In genomic region chr10:122019414-122019975, GRCh38 we compare ENCODE assay signal across 10 cellular contexts. TPM values are rescaled to one million over a fixed set of nuclear protein-coding genes. Genes with fewer than 3 reads are reported as not detected.
DNase-seq lines count a peak whose midpoint lies in the region; ATAC-seq, FAIRE-seq and TF ChIP-seq lines count a peak whose summit lies in the region.
"Had no signal": no experiment of that assay in that cellular context is flagged by ENCODE, and none has a peak within 500 bp of the region (broad histone marks: within the 10 kb centered on the region; RNA-seq: fewer than 3 reads in every experiment).

No MANE protein-coding gene starts in this region.

- H3K27me3 Mint-ChIP-seq in natural killer cell treated with Interleukin-12 subunit alpha and Interleukin-12 subunit beta and Interleukin-15 and Interleukin-18, amount 100 ng/mL, for 72 hours: peaks cover 0 to 12% of the 10 kb centered on the region in 2 donors

- no peaks in the 10 kb centered on the region for H3K36me3 Mint-ChIP-seq in natural killer cell treated with Interleukin-12 subunit alpha and Interleukin-12 subunit beta and Interleukin-15 and Interleukin-18, amount 100 ng/mL, for 72 hours
- H3K36me3 Mint-ChIP-seq: naive thymus-derived CD4-positive, alpha-beta T cell had no signal

- TF ChIP-seq POLR2A in GM12892 (IDR thresholded peaks at IDR 0.05; ENCODE audit: low read depth, low read length): no peak

- H4K8ac ChIP-seq in mesendoderm (ENCODE audit: low read depth, low read length): no peak overlapping the region

- H3K27ac Mint-ChIP-seq in natural killer cell treated with Interleukin-12 subunit alpha and Interleukin-12 subunit beta and Interleukin-15 and Interleukin-18, amount 100 ng/mL, for 72 hours: no peak overlapping the region
- H3K27ac Mint-ChIP-seq: dendritic cell treated with granulocyte-macrophage colony-stimulating factor and Interleukin-4, amounts not matched to agents 40 ng/mL and 50 ng/mL, for 4 days; naive thymus-derived CD4-positive, alpha-beta T cell had no signal

- no peaks in the 10 kb centered on the region for H3K9me3 Mint-ChIP-seq in natural killer cell treated with Interleukin-12 subunit alpha and Interleukin-12 subunit beta and Interleukin-15 and Interleukin-18, amount 100 ng/mL, for 72 hours
- H3K9me3 Mint-ChIP-seq: dendritic cell treated with granulocyte-macrophage colony-stimulating factor and Interleukin-4, amounts not matched to agents 40 ng/mL and 50 ng/mL, for 4 days had no signal

- H3K36me3 ChIP-seq in ectodermal cell (ENCODE audit: control insufficient read depth, insufficient read depth, low read length) (no peaks in the 10 kb centered on the region), mesendoderm (ENCODE audit: control insufficient read depth, insufficient read depth, low read length) (no peaks in the 10 kb centered on the region)

- no peak overlapping the region for H2BK120ac ChIP-seq in mesendoderm (ENCODE audit: low read depth, low read length)

- H3K9me3 ChIP-seq in ectodermal cell (ENCODE audit: control insufficient read depth, low read length): no peaks in the 10 kb centered on the region

- no peak overlapping the region for H3K18ac ChIP-seq in mesendoderm (ENCODE audit: low read length)

- no peak overlapping the region for H2AK5ac ChIP-seq in mesendoderm (ENCODE audit: low read length)

- FAIRE-seq in GM12892 (lab: Jason Lieb, UNC): no peak

- no peaks in the 10 kb centered on the region for H3K4me1 Mint-ChIP-seq in natural killer cell treated with Interleukin-12 subunit alpha and Interleukin-12 subunit beta and Interleukin-15 and Interleukin-18, amount 100 ng/mL, for 72 hours (ENCODE audit: low read depth in 2 of 2)
- H3K4me1 Mint-ChIP-seq: naive thymus-derived CD4-positive, alpha-beta T cell had no signal

- no peak overlapping the region for H2BK15ac ChIP-seq in mesendoderm (replicated peaks; ENCODE audit: low read depth)

- no peak overlapping the region for H3K9ac ChIP-seq in mesendoderm (ENCODE audit: low read length)

- ATAC-seq in Right ventricle myocardium inferior: peak; percentile 22
- ATAC-seq in natural killer cell treated with Interleukin-12 subunit alpha and Interleukin-12 subunit beta and Interleukin-15 and Interleukin-18, amount 100 ng/mL, for 72 hours: no peak
- ATAC-seq in HG02884 (IDR thresholded peaks at IDR 0.05; ENCODE audit: unreplicated experiment): no peak
- no peak for ATAC-seq in GM18868 (IDR thresholded peaks at IDR 0.05; ENCODE audit: unreplicated experiment)
- ATAC-seq: naive thymus-derived CD4-positive, alpha-beta T cell had no signal

- WGBS in ectodermal cell, 2 experiments: 52 to 61% methylated on average over 24 of the region's 24 CpGs
- WGBS in mesendoderm (ENCODE audit: extremely low coverage, insufficient coverage, low lambda C conversion rate): no CpG with 5 or more reads among the region's 24 CpGs

- no peak overlapping the region for H3K4ac ChIP-seq in mesendoderm (ENCODE audit: low read depth, low read length)

- H3K4me3 ChIP-seq in ectodermal cell (ENCODE audit: insufficient read depth, low read depth, low read length): peak overlapping the region; percentile 21
- no peak overlapping the region for H3K4me3 ChIP-seq in mesendoderm (ENCODE audit: low read length)

- DNase-seq in Right ventricle myocardium inferior (ENCODE audit: missing footprints) (no peak), cardiac septum (ENCODE audit: low spot score) (no peak), mesendoderm (peak; percentile 28), GM12892 (ENCODE audit: insufficient read length) (no peak)
- DNase-seq in natural killer cell treated with Interleukin-12 subunit alpha and Interleukin-12 subunit beta and Interleukin-15 and Interleukin-18, amount 100 ng/mL, for 72 hours (ENCODE audit: low spot score): no peak
- DNase-seq: naive thymus-derived CD4-positive, alpha-beta T cell had no signal

- no peak overlapping the region for H4K5ac ChIP-seq in mesendoderm (ENCODE audit: low read length)

- H3K4me2 ChIP-seq in mesendoderm (ENCODE audit: low read length): no peak overlapping the region

- H3K4me1 ChIP-seq in ectodermal cell (ENCODE audit: control insufficient read depth, insufficient read depth, low read length): peaks cover 22% of the 10 kb centered on the region
- H3K4me1 ChIP-seq in mesendoderm (ENCODE audit: control insufficient read depth, low read depth, low read length): peaks cover 2% of the 10 kb centered on the region

- no peaks in the 10 kb centered on the region for H3K79me1 ChIP-seq in mesendoderm (ENCODE audit: low read length)

- peak overlapping the region; percentile 83 for H3K27ac ChIP-seq in ectodermal cell (ENCODE audit: insufficient read depth, low read depth, low read length, poor library complexity, severe bottlenecking)
- H3K27ac ChIP-seq in mesendoderm (ENCODE audit: low read depth, low read length): no peak overlapping the region

- no peak overlapping the region for H3K4me3 Mint-ChIP-seq in natural killer cell treated with Interleukin-12 subunit alpha and Interleukin-12 subunit beta and Interleukin-15 and Interleukin-18, amount 100 ng/mL, for 72 hours
- H3K4me3 Mint-ChIP-seq: dendritic cell treated with granulocyte-macrophage colony-stimulating factor and Interleukin-4, amounts not matched to agents 40 ng/mL and 50 ng/mL, for 4 days; naive thymus-derived CD4-positive, alpha-beta T cell had no signal

- intact Hi-C loops in Right ventricle myocardium inferior (cut with DNase I): no loop called here
- intact Hi-C loops in cardiac septum (cut with DNase I): no loop called here

- H3K27me3 ChIP-seq in ectodermal cell (ENCODE audit: control insufficient read depth, insufficient read depth, low read length, poor library complexity, severe bottlenecking) (no peaks in the 10 kb centered on the region), mesendoderm (ENCODE audit: insufficient read depth, low read length, poor library complexity) (no peaks in the 10 kb centered on the region)

- no peak overlapping the region for H2BK5ac ChIP-seq in mesendoderm (ENCODE audit: low read length)

- peak overlapping the region; percentile 68 for H3K56ac ChIP-seq in mesendoderm (ENCODE audit: low read length)

- no peak overlapping the region for H3K23ac ChIP-seq in mesendoderm (ENCODE audit: low read length)

- no peaks in the 10 kb centered on the region for H3K79me2 ChIP-seq in mesendoderm (ENCODE audit: control insufficient read depth, insufficient read depth, low read length)

RNA-seq across cellular contexts. Expression of gene TACC2, which starts 30.5 kb away (rescaled TPM):
- total RNA-seq in Right ventricle myocardium inferior: 341 TPM
- 282 TPM for total RNA-seq in cardiac septum
- 51.9 TPM for polyA plus RNA-seq in ectodermal cell (2013, experiment 1 of 4)
- polyA plus RNA-seq in ectodermal cell (2013, experiment 2 of 4): 58.0 TPM
- 47.5 TPM for polyA plus RNA-seq in ectodermal cell (2013, experiment 3 of 4)
- polyA plus RNA-seq in ectodermal cell (2013, experiment 4 of 4): 47.6 TPM
- polyA plus RNA-seq in mesendoderm (2013, experiment 1 of 2): 30.5 TPM
- 31.2 TPM for polyA plus RNA-seq in mesendoderm (2013, experiment 2 of 2)
- polyA plus RNA-seq in GM12892 (2012; ENCODE audit: missing spikeins): 0.02 TPM
- total RNA-seq in natural killer cell treated with Interleukin-12 subunit alpha and Interleukin-12 subunit beta and Interleukin-15 and Interleukin-18, amount 100 ng/mL, for 72 hours: not detected
- polyA plus RNA-seq: naive thymus-derived CD4-positive, alpha-beta T cell had no signal

RNA-seq across cellular contexts. Expression of gene NSMCE4A, which starts 44.5 kb away (rescaled TPM):
- total RNA-seq in Right ventricle myocardium inferior (26.6 TPM), cardiac septum (29.0 TPM)
- 110 TPM for polyA plus RNA-seq in ectodermal cell (2013, experiment 1 of 4)
- 115 TPM for polyA plus RNA-seq in ectodermal cell (2013, experiment 2 of 4)
- 114 TPM for polyA plus RNA-seq in ectodermal cell (2013, experiment 3 of 4)
- 110 TPM for polyA plus RNA-seq in ectodermal cell (2013, experiment 4 of 4)
- polyA plus RNA-seq in mesendoderm (2013, experiment 1 of 2): 69.2 TPM
- polyA plus RNA-seq in mesendoderm (2013, experiment 2 of 2): 75.6 TPM
- polyA plus RNA-seq in GM12892 (2012; ENCODE audit: missing spikeins): 62.0 TPM
- 10 to 100 TPM; 59.0 to 65.4 TPM for total RNA-seq in natural killer cell treated with Interleukin-12 subunit alpha and Interleukin-12 subunit beta and Interleukin-15 and Interleukin-18, amount 100 ng/mL, for 72 hours

Comparison
In these comparisons a context has a peak if more than half of its experiments do, and no peak if none do; other contexts are left out.
1. RNA of gene TACC2, which starts 30.5 kb away (total RNA-seq): 341 TPM in Right ventricle myocardium inferior (single experiment) and 282 TPM in cardiac septum (single experiment); not detected in natural killer cell treated with Interleukin-12 subunit alpha and Interleukin-12 subunit beta and Interleukin-15 and Interleukin-18, amount 100 ng/mL, for 72 hours; every median in the first group is over 100 times any median in the second.